Comparison of ENCODE assay signal across 1 cellular context in genomic region chr10:100370561-100370975, GRCh38.
TF ChIP-seq lines count a peak whose summit lies in the region.

No MANE protein-coding gene starts in this region.

TF ChIP-seq in H1, 55 proteins besides CTCF, POLR2A, EP300 and RAD21 (continued from another document):
- TF ChIP-seq CTBP2 (IDR thresholded peaks at IDR 0.05; ENCODE audit: borderline replicate concordance, insufficient read depth, insufficient read length, low read length) = no peak
- TF ChIP-seq GTF2F1 (IDR thresholded peaks at IDR 0.05; ENCODE audit: borderline replicate concordance, low read depth, low read length) = no peak
- no peak for TF ChIP-seq POU5F1 (IDR thresholded peaks at IDR 0.05; ENCODE audit: low read depth, low read length)
- TF ChIP-seq SIN3A (conservative IDR thresholded peaks at IDR 0.05 in 1 of 2, IDR thresholded peaks at IDR 0.05 in 1 of 2; ENCODE audit: low read depth in 1 of 2, low read length in 2 of 2) = no peak
- TF ChIP-seq RFX5 (IDR thresholded peaks at IDR 0.05; ENCODE audit: borderline replicate concordance, low read depth, low read length) = no peak
- TF ChIP-seq KDM4A (IDR thresholded peaks at IDR 0.05; ENCODE audit: low read depth, low read length, severe bottlenecking) = no peak
- no peak for TF ChIP-seq KDM5A (IDR thresholded peaks at IDR 0.05; ENCODE audit: low read length)
- TF ChIP-seq FOSL1 (IDR thresholded peaks at IDR 0.05; ENCODE audit: insufficient read depth, low read depth, low read length) = no peak
- TF ChIP-seq HDAC2 (IDR thresholded peaks at IDR 0.05; ENCODE audit: borderline replicate concordance in 1 of 2, low read depth in 2 of 2, low read length in 2 of 2) = no peak
- no peak for TF ChIP-seq BACH1 (IDR thresholded peaks at IDR 0.05; ENCODE audit: low read length)
- no peak for TF ChIP-seq SAP30 (IDR thresholded peaks at IDR 0.05; ENCODE audit: insufficient read depth, insufficient replicate concordance, low read length)
- TF ChIP-seq BCL11A (IDR thresholded peaks at IDR 0.05; ENCODE audit: low read depth in 2 of 2, low read length in 2 of 2) = no peak
- TF ChIP-seq ASH2L (IDR thresholded peaks at IDR 0.05; ENCODE audit: low read length) = no peak
